In genomic region chr15:89074402-89075012, GRCh38 we compare ENCODE assay signal across 23 cellular contexts.
"Had no signal": no experiment of that assay in that cellular context is flagged by ENCODE, and none has a peak within 500 bp of the region (broad histone marks: within the 10 kb centered on the region; RNA-seq: fewer than 3 reads in every experiment).

No MANE protein-coding gene starts in this region.

- H3K4me3 ChIP-seq: cardiac muscle cell, left lung, ovary, psoas muscle, right atrium auricular region, spleen, thyroid gland, upper lobe of right lung had no signal

- H3K27me3 ChIP-seq: cardiac muscle cell, foreskin keratinocyte, left lung, ovary, right atrium auricular region, spleen, thyroid gland, upper lobe of right lung had no signal

- H3K4me1 ChIP-seq: psoas muscle, right atrium auricular region, thyroid gland had no signal

- DNase-seq: activated CD4-positive, alpha-beta memory T cell treated with anti-CD3 and anti-CD28 coated beads for 36 hours; activated CD4-positive, alpha-beta T cell treated with anti-CD3 and anti-CD28 coated beads for 48 hours; activated effector memory CD4-positive, alpha-beta T cell treated with Interleukin-2 at 50 U/mL for 16 hours; activated naive CD4-positive, alpha-beta T cell treated with anti-CD3 and anti-CD28 coated beads for 36 hours; activated naive CD8-positive, alpha-beta T cell treated with anti-CD3 and anti-CD28 coated beads, Interleukin-2, amount 10 ng/mL, durations not matched to agents 7 days and 5 days; activated T-cell treated with anti-CD3 and anti-CD28 coated beads, Interleukin-2, amount 50 U/mL, for 72 hours; amygdala; cortex of kidney; hippocampal formation; left lung; midbrain; natural killer cell; ovary; psoas muscle; spleen; stimulated activated CD4-positive, alpha-beta T cell treated with anti-CD3 and anti-CD28 coated beads, Interleukin-4, amount 100 ng/mL, for 24 hours; substantia nigra; T-helper 9 cell; thyroid gland; upper lobe of right lung had no signal

- H3K27ac ChIP-seq: cardiac muscle cell, foreskin keratinocyte, left lung, ovary, psoas muscle, right atrium auricular region, spleen, thyroid gland, upper lobe of right lung had no signal

- H3K36me3 ChIP-seq: cardiac muscle cell, left lung, ovary, right atrium auricular region, spleen, thyroid gland, upper lobe of right lung had no signal

- H3K9me3 ChIP-seq: left lung, ovary, psoas muscle, right atrium auricular region, spleen, thyroid gland, upper lobe of right lung had no signal
